In the genomic region with DNA sequence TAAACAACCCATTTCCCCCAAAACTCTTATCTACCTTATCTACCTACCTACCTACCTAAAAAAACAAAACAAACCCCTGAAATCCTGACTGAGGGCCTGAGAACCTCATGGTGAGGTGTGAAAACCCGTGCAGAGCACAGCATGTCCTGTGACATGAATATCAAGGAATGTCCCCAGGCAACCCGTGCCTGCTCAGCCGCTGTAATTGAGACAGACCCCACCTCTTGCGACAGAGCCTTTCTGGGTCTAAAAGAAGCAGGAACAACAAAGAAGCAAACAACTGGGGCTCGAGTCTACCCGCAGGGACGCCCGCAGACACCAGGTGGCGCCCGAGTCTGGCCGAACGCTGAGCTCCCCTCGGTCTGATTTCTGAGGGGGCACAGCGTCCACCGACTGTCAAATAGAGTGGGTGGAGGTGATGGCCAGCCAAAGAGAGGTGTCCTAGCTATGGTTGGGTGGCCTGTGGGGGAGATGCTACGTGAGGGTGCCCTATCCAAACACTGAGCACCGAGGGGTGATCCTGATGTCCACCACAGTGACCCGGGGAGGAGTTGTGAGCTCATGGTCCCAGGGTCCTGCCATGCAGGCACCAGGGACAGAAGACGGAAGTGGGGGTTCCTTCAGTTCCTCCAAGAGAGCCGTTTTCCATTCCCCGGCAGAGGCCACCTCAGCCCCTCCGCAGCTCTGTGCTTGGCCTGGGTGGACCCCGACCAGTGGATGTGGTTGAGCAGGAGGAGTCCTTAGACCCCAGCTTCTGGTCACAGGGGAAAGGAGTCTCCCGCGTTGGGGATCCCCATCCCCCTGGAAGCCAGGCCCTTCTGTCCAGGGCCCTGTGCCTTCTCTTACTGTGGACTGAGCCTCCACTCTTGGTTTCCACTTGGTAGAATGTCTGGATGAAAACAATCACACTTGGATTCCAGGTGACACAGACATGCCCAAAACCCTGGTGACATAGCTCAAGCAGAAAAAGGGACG, we compare ENCODE assay signal across 8 cellular contexts.
A peak's percentile ranks its signal among the peaks of the same experiment; 100 is the strongest.
DNase-seq lines count a peak whose midpoint lies in the region; ATAC-seq and TF ChIP-seq lines count a peak whose summit lies in the region.

No MANE protein-coding gene starts in this region.

- TF ChIP-seq POLR2A in right lobe of liver (IDR thresholded peaks at IDR 0.05), result no peak

- peaks cover 8% of the 10 kb centered on the region for H3K27me3 Mint-ChIP-seq in activated CD4-positive, alpha-beta T cell treated with anti-CD3 and anti-CD28 coated beads, Interleukin-2, amount 10 ng/mL, durations not matched to agents 7 days and 5 days

- H3K9me3 ChIP-seq in colonic mucosa, result no peaks in the 10 kb centered on the region
- no peaks in the 10 kb centered on the region for H3K9me3 ChIP-seq in right lobe of liver

- no peak overlapping the region for H3K4me3 ChIP-seq in colonic mucosa
- H3K4me3 ChIP-seq in right lobe of liver, result no peak overlapping the region

- no peaks in the 10 kb centered on the region for H3K36me3 Mint-ChIP-seq in activated CD4-positive, alpha-beta T cell treated with anti-CD3 and anti-CD28 coated beads, Interleukin-2, amount 10 ng/mL, durations not matched to agents 7 days and 5 days (ENCODE audit: low read depth)

- TF ChIP-seq CTCF in colonic mucosa (IDR thresholded peaks at IDR 0.05) (peak; percentile 97), right lobe of liver (IDR thresholded peaks at IDR 0.05) (peak; percentile 91 to 95 (median 94))

- H3K27me3 ChIP-seq in colonic mucosa (no peaks in the 10 kb centered on the region), right lobe of liver (no peaks in the 10 kb centered on the region)

- intact Hi-C loops in colonic mucosa (cut with DNase I) (loop anchor here (5.0 to 10.0 kb wide), 3 partner anchors 759 to 1267 kb away; no protein-coding TSS in a partner anchor), right lobe of liver (cut with DNase I) (loop anchor here (10.0 kb wide), 2 partner anchors 1059 to 1069 kb away; no protein-coding TSS in a partner anchor)

- no peak overlapping the region for H3K9ac ChIP-seq in colonic mucosa (ENCODE audit: low read depth in 2 of 2, low read length in 2 of 2)

- CTCF ChIA-PET in activated CD4-positive, alpha-beta T cell treated with anti-CD3 and anti-CD28 coated beads, Interleukin-2, amount 10 ng/mL, durations not matched to agents 7 days and 5 days (lab: Charles Lee), result interaction anchor here (0.5 to 3.5 kb wide), 33 partner anchors 8 to 1510 kb away, joined by 3 to 21 read pairs (median 4); no protein-coding TSS in a partner anchor

- peak overlapping the region; percentile 85 for H3K27ac Mint-ChIP-seq in activated CD4-positive, alpha-beta T cell treated with anti-CD3 and anti-CD28 coated beads, Interleukin-2, amount 10 ng/mL, durations not matched to agents 7 days and 5 days

- DNase-seq in COLO829 (ENCODE audit: low spot score), result peak; percentile 67
- DNase-seq in NCI-H69 (lab: John Stamatoyannopoulos, UW), result peak; percentile 52
- peak; percentile 70 for DNase-seq in activated CD4-positive, alpha-beta T cell treated with anti-CD3 and anti-CD28 coated beads, Interleukin-2, amount 10 ng/mL, durations not matched to agents 7 days and 5 days
- DNase-seq in colonic mucosa, result peak; percentile 69
- peak; percentile 65 to 68 (median 68) for DNase-seq in right lobe of liver
- peak; percentile 55 to 78 for DNase-seq in stimulated activated CD4-positive, alpha-beta T cell treated with anti-CD3 and anti-CD28 coated beads, Interleukin-4, amount 100 ng/mL, for 48 hours (ENCODE audit: low read depth in 2 of 2)
- DNase-seq in NCI-H146 treated with DMSO at 0.1 percent for 48 hours (lab: John Stamatoyannopoulos, UW; ENCODE audit: unreplicated experiment), result no peak

- H3K4me1 ChIP-seq in colonic mucosa, result no peaks in the 10 kb centered on the region
- H3K4me1 ChIP-seq in right lobe of liver, result peaks cover 0 to under 1% (median 0%) of the 10 kb centered on the region in 4 donors

- H3K4me3 Mint-ChIP-seq in activated CD4-positive, alpha-beta T cell treated with anti-CD3 and anti-CD28 coated beads, Interleukin-2, amount 10 ng/mL, durations not matched to agents 7 days and 5 days, result no peak overlapping the region

- H3K36me3 ChIP-seq in colonic mucosa (no peaks in the 10 kb centered on the region), right lobe of liver (no peaks in the 10 kb centered on the region)

- H3K4me1 Mint-ChIP-seq in activated CD4-positive, alpha-beta T cell treated with anti-CD3 and anti-CD28 coated beads, Interleukin-2, amount 10 ng/mL, durations not matched to agents 7 days and 5 days, result peaks cover 9% of the 10 kb centered on the region

- POLR2A ChIA-PET in activated CD4-positive, alpha-beta T cell treated with anti-CD3 and anti-CD28 coated beads, Interleukin-2, amount 10 ng/mL, durations not matched to agents 7 days and 5 days (lab: Charles Lee), result no interaction called here

- 3% methylated on average over 15 of the region's 26 CpGs for WGBS in right lobe of liver (ENCODE audit: insufficient coverage, low coverage, low lambda C conversion rate, missing lambda C conversion rate)

- ATAC-seq in HG02610 (IDR thresholded peaks at IDR 0.05; ENCODE audit: unreplicated experiment), result peak; percentile 42
- peak; percentile 84 to 94 (median 90) for ATAC-seq in right lobe of liver

- peaks cover 5% of the 10 kb centered on the region for H3K9me3 Mint-ChIP-seq in activated CD4-positive, alpha-beta T cell treated with anti-CD3 and anti-CD28 coated beads, Interleukin-2, amount 10 ng/mL, durations not matched to agents 7 days and 5 days

- H3K27ac ChIP-seq in colonic mucosa (no peak overlapping the region), right lobe of liver (no peak overlapping the region)
